In genomic region chr10:95561200-95562177, GRCh38 we compare ENCODE assay signal across 8 cellular contexts. TPM values are rescaled to one million over a fixed set of nuclear protein-coding genes. Genes with fewer than 3 reads are reported as not detected.
DNase-seq lines count a peak whose midpoint lies in the region; ATAC-seq, FAIRE-seq and TF ChIP-seq lines count a peak whose summit lies in the region.

TSS of gene SORBS1 (minus strand) at chr10:95561371. CDS start at chr10:95441135, 120,236 bp downstream.

- peak within 1 kb of the TSS; percentile 97 for H3K4me2 ChIP-seq in IMR-90 (ENCODE audit: low read depth, low read length)
- peak within 1 kb of the TSS; percentile 100 for H3K4me2 ChIP-seq in OCI-LY7 (ENCODE audit: low read length)

- no peak within 1 kb of the TSS for H2BK120ac ChIP-seq in IMR-90 (ENCODE audit: low read depth, low read length)

- H3K9me3 ChIP-seq in IMR-90 (ENCODE audit: control insufficient read depth, insufficient read depth, low read length), result no peaks in the 10 kb centered on the region
- H3K9me3 ChIP-seq in OCI-LY7 (ENCODE audit: low read length), result no peaks in the 10 kb centered on the region
- H3K9me3 ChIP-seq in mucosa of descending colon, result no peaks in the 10 kb centered on the region

- peaks cover 27% of the 10 kb centered on the region for H3K27me3 ChIP-seq in IMR-90 (ENCODE audit: control insufficient read depth, insufficient read depth, low read length)

- peak; percentile 99 for ATAC-seq in GM21576 (IDR thresholded peaks at IDR 0.05; ENCODE audit: unreplicated experiment)
- peak; percentile 100 for ATAC-seq in IMR-90 (ENCODE audit: low read depth)
- peak; percentile 99 for ATAC-seq in mucosa of descending colon

- no peak within 1 kb of the TSS for H2BK15ac ChIP-seq in IMR-90 (ENCODE audit: low read depth, low read length)

- TF ChIP-seq CTCF in D721Med (IDR thresholded peaks at IDR 0.05; ENCODE audit: insufficient read depth, missing control alignments) (no peak), IMR-90 (conservative IDR thresholded peaks at IDR 0.05; ENCODE audit: low read depth, low read length) (no peak), OCI-LY7 (conservative IDR thresholded peaks at IDR 0.05; ENCODE audit: low read length) (no peak), mucosa of descending colon (IDR thresholded peaks at IDR 0.05) (no peak)

- CTCF ChIA-PET in IMR-90 (lab: Yijun Ruan, JAX) (interaction anchor here (1.5 kb wide), 1 partner anchor 131 kb away, joined by 5 read pairs; no protein-coding TSS in a partner anchor), OCI-LY7 (lab: Charles Lee; ENCODE audit: unreplicated experiment) (no interaction called here)

- no peaks in the 10 kb centered on the region for H3K4me1 ChIP-seq in IMR-90 (ENCODE audit: control insufficient read depth, insufficient read depth, low read length)
- no peaks in the 10 kb centered on the region for H3K4me1 ChIP-seq in OCI-LY7 (ENCODE audit: insufficient read depth, low read length, poor library complexity, severe bottlenecking)
- peaks cover 18% of the 10 kb centered on the region for H3K4me1 ChIP-seq in mucosa of descending colon (ENCODE audit: low read depth)

- H3K9ac ChIP-seq in IMR-90 (ENCODE audit: low read depth, low read length), result no peak within 1 kb of the TSS

- no peak within 1 kb of the TSS for H3K18ac ChIP-seq in IMR-90 (ENCODE audit: low read depth, low read length)

- TF ChIP-seq POLR2A in IMR-90 (IDR thresholded peaks at IDR 0.05; ENCODE audit: low read depth, low read length), result peak; percentile 55; the same call in 1 of the 2 replicates

- H3K4ac ChIP-seq in IMR-90 (ENCODE audit: low read depth, low read length), result no peak within 1 kb of the TSS

- in situ Hi-C loops in IMR-90 (cut with MboI; ENCODE audit: low sequenced_read_pairs), result no loop called here

- WGBS in IMR-90 (ENCODE audit: extremely low coverage in 2 of 2, insufficient read length in 1 of 2), 2 experiments, result 4% methylated on average over 32 of the region's 84 CpGs; no CpG with 5 or more reads in 1 of the 2 experiments

- H4K20me1 ChIP-seq in IMR-90 (ENCODE audit: insufficient read depth, low read length), result no peaks in the 10 kb centered on the region
- no peaks in the 10 kb centered on the region for H4K20me1 ChIP-seq in OCI-LY7 (ENCODE audit: insufficient read depth, low read length)

- POLR2A ChIA-PET in IMR-90 (lab: Charles Lee; ENCODE audit: unreplicated experiment), result no interaction called here
- POLR2A ChIA-PET in OCI-LY7 (lab: Charles Lee), result interaction anchor here (1.0 kb wide), 1 partner anchor 176 kb away, joined by 3 read pairs; no protein-coding TSS in a partner anchor

- H2BK20ac ChIP-seq in IMR-90 (ENCODE audit: low read depth, low read length), result no peak within 1 kb of the TSS

- H3K79me1 ChIP-seq in IMR-90 (ENCODE audit: low read depth in 1 of 2, low read length in 2 of 2), result no peaks in the 10 kb centered on the region

- no peak within 1 kb of the TSS for H2BK5ac ChIP-seq in IMR-90 (ENCODE audit: low read depth, low read length, poor library complexity, severe bottlenecking)

- FAIRE-seq in D721Med (lab: Jason Lieb, UNC), result no peak

- H3K9me1 ChIP-seq in IMR-90 (ENCODE audit: insufficient read depth, low read length), result no peaks in the 10 kb centered on the region

- H2AK9ac ChIP-seq in IMR-90 (replicated peaks; ENCODE audit: low read depth, low read length, poor library complexity), result peak within 1 kb of the TSS; percentile 31

- no peak within 1 kb of the TSS for H3K56ac ChIP-seq in IMR-90 (ENCODE audit: extremely low read depth, insufficient read depth, low read length)

- H4K5ac ChIP-seq in IMR-90 (ENCODE audit: low read depth, low read length), result no peak within 1 kb of the TSS

- no peaks in the 10 kb centered on the region for H3K9me2 ChIP-seq in OCI-LY7 (ENCODE audit: insufficient read depth, low read length)

- no peak within 1 kb of the TSS for H4K91ac ChIP-seq in IMR-90 (ENCODE audit: insufficient read depth, low read depth, low read length)

- peak; percentile 97 for DNase-seq in D721Med (ENCODE audit: insufficient read length, low spot score)
- peak; percentile 91 for DNase-seq in IMR-90
- peak; percentile 91 for DNase-seq in OCI-LY7 (ENCODE audit: low spot score)
- peak; percentile 81 for DNase-seq in activated T-cell treated with anti-CD3 and anti-CD28 coated beads for 48 hours (ENCODE audit: low read depth)
- peak; percentile 73 for DNase-seq in epithelial cell of prostate (ENCODE audit: low read depth, low spot score)
- DNase-seq in mucosa of descending colon, result peak; percentile 95 to 97 (median 96)
- DNase-seq in stimulated activated CD8-positive, alpha-beta memory T cell treated with anti-CD3 and anti-CD28 coated beads, Interleukin-2, amount 100 ng/mL, for 48 hours (ENCODE audit: low read depth in 2 of 2), result peak; percentile 80 to 81

- intact Hi-C loops in IMR-90 (cut with micrococcal nuclease), result loop anchor here (2.0 kb wide), 1 partner anchor 131 kb away; the partner anchor contains the start of gene TCTN3
- intact Hi-C loops in OCI-LY7 (cut with micrococcal nuclease; ENCODE audit: unreplicated experiment), result loop anchor here (2.0 to 5.0 kb wide), 3 partner anchors 91 to 426 kb away; no protein-coding TSS in a partner anchor
- intact Hi-C loops in mucosa of descending colon (cut with DNase I, micrococcal nuclease), result no loop called here

- H2AK5ac ChIP-seq in IMR-90 (ENCODE audit: low read depth, low read length), result no peak within 1 kb of the TSS

- no peak for TF ChIP-seq RAD21 in IMR-90 (IDR thresholded peaks at IDR 0.05; ENCODE audit: low read length)

- H3K4me3 ChIP-seq in IMR-90 (ENCODE audit: insufficient read depth, low read depth, low read length), result peak within 1 kb of the TSS; percentile 68
- H3K4me3 ChIP-seq in OCI-LY7 (ENCODE audit: low read depth, low read length, poor library complexity, severe bottlenecking), result peak within 1 kb of the TSS; percentile 86
- peak within 1 kb of the TSS; percentile 34 for H3K4me3 ChIP-seq in mucosa of descending colon

- no peak within 1 kb of the TSS for H4K8ac ChIP-seq in IMR-90 (ENCODE audit: low read depth in 2 of 2, low read length in 2 of 2)

- H3K14ac ChIP-seq in IMR-90 (replicated peaks; ENCODE audit: low read depth, low read length), result no peak within 1 kb of the TSS

- dilution Hi-C loops in IMR-90 (cut with HindIII; ENCODE audit: low sequenced_read_pairs, unreplicated experiment), result no loop called here

- H3K27ac ChIP-seq in IMR-90 (ENCODE audit: insufficient read depth, low read length) (no peak within 1 kb of the TSS), OCI-LY7 (ENCODE audit: low read depth, low read length, poor library complexity, severe bottlenecking) (no peak within 1 kb of the TSS), epithelial cell of prostate (no peak within 1 kb of the TSS)

- no TSS peak for BruUV-seq in IMR-90 (replicated peaks; lab: Mats Ljungman, UMichigan)
- no TSS peak for BruUV-seq in OCI-LY7 (replicated peaks; lab: Mats Ljungman, UMichigan)

- no peaks in the 10 kb centered on the region for H3K79me2 ChIP-seq in OCI-LY7 (ENCODE audit: insufficient read depth, low read depth, low read length)

- H2AFZ ChIP-seq in IMR-90 (replicated peaks; ENCODE audit: low read length, poor library complexity), result peak within 1 kb of the TSS; percentile 91
- peak within 1 kb of the TSS; percentile 88 for H2AFZ ChIP-seq in OCI-LY7 (ENCODE audit: low read length)

- peak within 1 kb of the TSS; percentile 7; the same call in 1 of the 2 replicates for H3K23ac ChIP-seq in IMR-90 (ENCODE audit: low read depth, low read length)

- H3K36me3 ChIP-seq in IMR-90 (ENCODE audit: control insufficient read depth, insufficient read depth, low read length) (no peaks in the 10 kb centered on the region), OCI-LY7 (ENCODE audit: insufficient read depth, low read length) (no peaks in the 10 kb centered on the region), mucosa of descending colon (ENCODE audit: low read depth) (no peaks in the 10 kb centered on the region)

TF ChIP-seq in IMR-90, 13 proteins besides CTCF, POLR2A, EP300 and RAD21:
- TF ChIP-seq MXI1 (IDR thresholded peaks at IDR 0.05; ENCODE audit: borderline replicate concordance, low read depth, low read length) (peak; percentile 83; the same call in 1 of the 2 replicates), MAZ (IDR thresholded peaks at IDR 0.05; ENCODE audit: borderline replicate concordance, low read depth, low read length) (peak; percentile 63; the same call in 1 of the 2 replicates), FOS (IDR thresholded peaks at IDR 0.05; ENCODE audit: low read depth, low read length) (no peak)

RNA-seq across cellular contexts. Expression of gene SORBS1, which starts in this region (rescaled TPM):
- total RNA-seq in IMR-90 (2012; rRNA removed) (under 0.01 and 0.18 TPM in 2 replicates), OCI-LY7 (2022) (3.1 and 3.3 TPM in 2 replicates), mucosa of descending colon (100 to 1,000 TPM in 1 of 3 donors, 10 to 100 TPM in 2; 48.9 to 699 (median 99.3) TPM)
- polyA plus RNA-seq in IMR-90 (2012; rRNA removed), result 0.17 and 0.32 TPM in 2 replicates
- polyA plus RNA-seq in IMR-90 (2012; cell fraction: cytosol; rRNA removed), result 0.05 TPM in 2 replicates
- polyA plus RNA-seq in IMR-90 (2012; cell fraction: nucleus; rRNA removed; ENCODE audit: low replicate concordance), result 0.13 and 0.28 TPM in 2 replicates
- total RNA-seq in OCI-LY7 (2014; rRNA removed; shearing (Covaris generic)), result 0.10 and 0.57 TPM in 2 replicates

Comparison
In these comparisons a context has a peak if more than half of its experiments do, and no peak if none do; other contexts are left out.
1. RNA of gene SORBS1 (total RNA-seq): 48.9 to 699 TPM in mucosa of descending colon; 0.10 to 3.3 TPM in OCI-LY7 and under 0.01 to 0.18 TPM in IMR-90; every median in the first group is over 10 times any median in the second.
2. Peak in DNase-seq, ATAC-seq, H3K4me3 ChIP-seq and H3K4me2 ChIP-seq in IMR-90; RNA of the gene not detected or under 1 TPM.
3. H3K4me3 ChIP-seq: peak in every context shown above with its lines; median percentile 86 in OCI-LY7; 68 in IMR-90; 34 in mucosa of descending colon.
4. intact Hi-C loops: an anchor here in IMR-90 (2.0 kb wide) and OCI-LY7 (2.0 to 5.0 kb wide); none called in mucosa of descending colon.
5. Peak in every context shown above with its lines, with median percentiles within 50 percentile points of each other: DNase-seq and ATAC-seq.